ENCODE assay signal across 19 cellular contexts in the genomic region with DNA sequence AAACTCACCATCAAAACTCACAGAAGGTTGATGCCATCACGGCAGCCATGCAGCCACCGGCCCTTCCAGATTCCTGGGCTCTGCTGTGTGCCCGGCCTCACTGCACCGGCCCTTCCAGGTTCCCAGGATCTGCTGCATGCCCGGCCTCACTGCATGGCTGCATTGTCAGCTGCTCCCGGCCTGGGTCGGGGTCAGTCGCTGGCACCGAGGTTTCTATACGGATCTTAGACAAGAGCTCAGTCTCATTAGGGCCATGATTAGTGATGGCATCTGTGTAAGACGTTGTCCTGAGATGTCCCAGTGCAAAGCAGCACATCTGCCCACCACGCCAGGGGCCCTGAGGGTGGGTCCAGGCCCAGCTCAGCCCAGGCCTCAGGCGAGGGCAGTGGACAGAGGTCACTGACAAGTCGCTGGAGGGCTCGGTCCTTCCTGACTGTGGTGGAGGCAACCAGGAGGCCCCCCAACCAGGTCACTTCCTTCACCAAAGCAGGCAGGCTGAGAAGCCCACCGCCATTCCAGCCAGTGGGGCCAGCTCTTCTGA. TPM values are rescaled to one million over a fixed set of nuclear protein-coding genes. Genes with fewer than 3 reads are reported as not detected.
DNase-seq lines count a peak whose midpoint lies in the region; ATAC-seq and TF ChIP-seq lines count a peak whose summit lies in the region.
"Had no signal": no experiment of that assay in that cellular context is flagged by ENCODE, and none has a peak within 500 bp of the region (broad histone marks: within the 10 kb centered on the region; RNA-seq: fewer than 3 reads in every experiment).

No MANE protein-coding gene starts in this region.

- no peak overlapping the region for H4K8ac ChIP-seq in H9 (replicated peaks; ENCODE audit: insufficient read length, low read depth, low read length)

- H3K36me3 ChIP-seq in lung (ENCODE audit: control insufficient read depth in 2 of 2, insufficient read depth in 2 of 2, low read length in 2 of 2) (no peaks in the 10 kb centered on the region), sigmoid colon (no peaks in the 10 kb centered on the region)
- H3K36me3 ChIP-seq: BLaER1 treated with 17β-estradiol and CSF1 and Interleukin-3, amounts not matched to agents 10 nM and 100 nM had no signal

- no peak overlapping the region for H3T11ph ChIP-seq in H9 (ENCODE audit: low read length)

- H3K9me3 ChIP-seq in H9 (ENCODE audit: control insufficient read depth, low read depth, low read length) (no peaks in the 10 kb centered on the region), lung (ENCODE audit: control insufficient read depth in 2 of 2, insufficient read depth in 1 of 2, low read length in 1 of 2) (peaks cover 0 to 3% of the 10 kb centered on the region in 2 donors), sigmoid colon (no peaks in the 10 kb centered on the region)
- H3K9me3 ChIP-seq: BLaER1 treated with 17β-estradiol and CSF1 and Interleukin-3, amounts not matched to agents 10 nM and 100 nM had no signal

- intact Hi-C loops in sigmoid colon (cut with DNase I): no loop called here

- H2AFZ ChIP-seq in H9 (ENCODE audit: low read length): no peak overlapping the region
- H2AFZ ChIP-seq: GM23338 had no signal

- no peak overlapping the region for H4K91ac ChIP-seq in H9 (ENCODE audit: insufficient read length, low read depth, low read length)

- no peaks in the 10 kb centered on the region for H3K79me1 ChIP-seq in H9 (ENCODE audit: insufficient read depth, low read depth, low read length, poor library complexity, severe bottlenecking)

- peaks cover 28% of the 10 kb centered on the region for H3K27me3 Mint-ChIP-seq in H9 (ENCODE audit: low read depth)

- H3K4me2 ChIP-seq in H9 (ENCODE audit: insufficient read depth, insufficient read length, low read length): no peak overlapping the region
- H3K4me2 ChIP-seq: GM23338 had no signal

- H2BK12ac ChIP-seq in H9 (ENCODE audit: insufficient read length, low read depth, low read length): no peak overlapping the region

- 0 out of 4 replicates have a peak, but pooled peaks cover 0 to 3% of the 10 kb centered on the region in 2 experiments for H3K4me1 Mint-ChIP-seq in H9
- H3K4me1 Mint-ChIP-seq: GM23338 had no signal

- H2AK5ac ChIP-seq in H9 (ENCODE audit: insufficient read length, low read length): no peak overlapping the region

- no peak overlapping the region for H2BK120ac ChIP-seq in H9 (ENCODE audit: low read depth, low read length, poor library complexity, severe bottlenecking)

- no peaks in the 10 kb centered on the region for H3K4me1 ChIP-seq in H9 (ENCODE audit: insufficient read depth, low read length)
- no peaks in the 10 kb centered on the region for H3K4me1 ChIP-seq in lung (ENCODE audit: control insufficient read depth in 2 of 2, insufficient read depth in 2 of 2, low read length in 2 of 2)
- no peaks in the 10 kb centered on the region for H3K4me1 ChIP-seq in sigmoid colon

- H3K23ac ChIP-seq in H9 (ENCODE audit: insufficient read length, low read depth, low read length): no peak overlapping the region

- H3K27ac ChIP-seq in H9 (ENCODE audit: insufficient read length, low read depth, low read length) (no peak overlapping the region), lung (ENCODE audit: low read depth in 1 of 2, low read length in 1 of 2) (no peak overlapping the region), sigmoid colon (no peak overlapping the region)
- H3K27ac ChIP-seq: BLaER1 treated with 17β-estradiol and CSF1 and Interleukin-3, amounts not matched to agents 10 nM and 100 nM had no signal

- no peak overlapping the region for H3K56ac ChIP-seq in H9 (ENCODE audit: insufficient read length, low read depth, low read length)

- no peak overlapping the region for H3K27ac Mint-ChIP-seq in H9
- H3K27ac Mint-ChIP-seq: CD8-positive, alpha-beta T cell; GM23338 had no signal

- no CpG with 5 or more reads among the region's 16 CpGs for WGBS in H9 (ENCODE audit: extremely low coverage, insufficient read length, low lambda C conversion rate)
- WGBS in lung, 2 donors: 88 to 92% methylated on average over 16 of the region's 16 CpGs
- 89 to 90% methylated on average over 16 of the region's 16 CpGs for WGBS in sigmoid colon, 2 donors

- H3K27me3 ChIP-seq in H9 (ENCODE audit: insufficient read depth, low read length): no peaks in the 10 kb centered on the region; the same call in 1 of the 2 replicates
- no peaks in the 10 kb centered on the region for H3K27me3 ChIP-seq in lung (ENCODE audit: control insufficient read depth, insufficient read depth)
- peaks cover 0 to 19% (median 4%) of the 10 kb centered on the region in 3 donors for H3K27me3 ChIP-seq in sigmoid colon
- H3K27me3 ChIP-seq: BLaER1 treated with 17β-estradiol and CSF1 and Interleukin-3, amounts not matched to agents 10 nM and 100 nM had no signal

- H3K4me3 ChIP-seq in lung: no peak overlapping the region
- no peak overlapping the region for H3K4me3 ChIP-seq in sigmoid colon
- H3K4me3 ChIP-seq: BLaER1 treated with 17β-estradiol and CSF1 and Interleukin-3, amounts not matched to agents 10 nM and 100 nM; GM23338 had no signal

- H4K5ac ChIP-seq in H9 (ENCODE audit: insufficient read length, low read depth, low read length): no peak overlapping the region

- H2BK20ac ChIP-seq in H9 (ENCODE audit: low read depth, low read length, poor library complexity, severe bottlenecking): no peak overlapping the region

- ATAC-seq in lung (ENCODE audit: insufficient read depth, low FRiP score): no peak
- ATAC-seq: CD8-positive, alpha-beta T cell; GM23338 had no signal

- no peak overlapping the region for H2BK15ac ChIP-seq in H9 (ENCODE audit: low read depth, low read length)

- no peak overlapping the region for H3K4ac ChIP-seq in H9 (ENCODE audit: low read depth, low read length)

- no peak overlapping the region for H3K9ac ChIP-seq in H9 (ENCODE audit: extremely low read depth, insufficient read length, low read length)
- H3K9ac ChIP-seq: BLaER1 treated with 17β-estradiol and CSF1 and Interleukin-3, amounts not matched to agents 10 nM and 100 nM had no signal

- H3K36me3 Mint-ChIP-seq in H9 (ENCODE audit: insufficient read depth in 1 of 3, low read depth in 3 of 3): no peaks in the 10 kb centered on the region; a peak in 1 of 7 replicates
- H3K36me3 Mint-ChIP-seq: CD8-positive, alpha-beta T cell had no signal

- no peaks in the 10 kb centered on the region for H4K20me1 ChIP-seq in H9 (ENCODE audit: control insufficient read depth, insufficient read depth, insufficient read length)
- H4K20me1 ChIP-seq: BLaER1 treated with 17β-estradiol and CSF1 and Interleukin-3, amounts not matched to agents 10 nM and 100 nM had no signal

- H3K79me2 ChIP-seq in H9 (ENCODE audit: insufficient read depth, low read length): no peaks in the 10 kb centered on the region

- no peaks in the 10 kb centered on the region for H3K23me2 ChIP-seq in H9 (ENCODE audit: insufficient read length, low read depth, low read length, poor library complexity, severe bottlenecking)

- no peak for TF ChIP-seq CTCF in H9 (conservative IDR thresholded peaks at IDR 0.05)
- TF ChIP-seq CTCF in lung (IDR thresholded peaks at IDR 0.05; ENCODE audit: control extremely low read depth, extremely low read depth): no peak
- TF ChIP-seq CTCF in sigmoid colon (IDR thresholded peaks at IDR 0.05): no peak

- H3K9me3 Mint-ChIP-seq in H9: no peaks in the 10 kb centered on the region; a peak in 1 of 5 replicates
- H3K9me3 Mint-ChIP-seq: CD8-positive, alpha-beta T cell; GM23338 had no signal

- no peak overlapping the region; the same call in 1 of the 2 replicates for H3K14ac ChIP-seq in H9 (ENCODE audit: insufficient read depth, low read length)

- H3K4me3 Mint-ChIP-seq in H9: no peak overlapping the region
- H3K4me3 Mint-ChIP-seq: CD8-positive, alpha-beta T cell; GM23338 had no signal

- TF ChIP-seq EP300 in sigmoid colon (IDR thresholded peaks at IDR 0.05): no peak

- H3K18ac ChIP-seq in H9 (ENCODE audit: insufficient read length, low read depth, low read length): no peak overlapping the region

- DNase-seq in H9: peak; percentile 14
- DNase-seq in activated CD8-positive, alpha-beta memory T cell treated with anti-CD3 and anti-CD28 coated beads, Interleukin-2, amount 50 U/mL, for 48 hours: peak; percentile 38
- peak; percentile 19 for DNase-seq in lung (ENCODE audit: low spot score)
- peak; percentile 41 for DNase-seq in sigmoid colon
- DNase-seq in pons (ENCODE audit: low spot score): no peak
- DNase-seq in OCI-M2 (lab: John Stamatoyannopoulos, UW; ENCODE audit: unreplicated experiment): no peak
- DNase-seq in middle frontal gyrus (ENCODE audit: extremely low spot score, low spot score): no peak
- DNase-seq: DMS53, EL, KG1, NCI-H1417, NCI-H187, NCI-H2227 treated with DMSO at 0.1 percent for 48 hours, NCI-H524, NCI-H82, OCI-M1 had no signal

- no peak for TF ChIP-seq POLR2A in sigmoid colon (IDR thresholded peaks at IDR 0.05)

- no peak overlapping the region for H2BK5ac ChIP-seq in H9 (ENCODE audit: insufficient read length, low read length)

RNA-seq across cellular contexts. Expression of a gene that starts 29.4 kb away (rescaled TPM):
- total RNA-seq in H9 (2021) (28.3 and 30.7 TPM in 2 replicates), lung (10 to 100 TPM; 20.0 to 22.8 TPM), sigmoid colon (10 to 100 TPM; 14.4 to 26.8 (median 21.9) TPM)
- polyA plus RNA-seq in lung (10 to 100 TPM; 19.5 to 36.0 TPM), sigmoid colon (10 to 100 TPM; 10.6 to 23.4 (median 22.7) TPM)

Comparison
In these comparisons a context has a peak if more than half of its experiments do, and no peak if none do; other contexts are left out.
1. DNase-seq: peak in H9 (single experiment), activated CD8-positive, alpha-beta memory T cell treated with anti-CD3 and anti-CD28 coated beads, Interleukin-2, amount 50 U/mL, for 48 hours (single experiment), lung (single experiment) and sigmoid colon (single experiment); none in pons (single experiment), OCI-M2 (single experiment) and middle frontal gyrus (single experiment).